In the genomic region with DNA sequence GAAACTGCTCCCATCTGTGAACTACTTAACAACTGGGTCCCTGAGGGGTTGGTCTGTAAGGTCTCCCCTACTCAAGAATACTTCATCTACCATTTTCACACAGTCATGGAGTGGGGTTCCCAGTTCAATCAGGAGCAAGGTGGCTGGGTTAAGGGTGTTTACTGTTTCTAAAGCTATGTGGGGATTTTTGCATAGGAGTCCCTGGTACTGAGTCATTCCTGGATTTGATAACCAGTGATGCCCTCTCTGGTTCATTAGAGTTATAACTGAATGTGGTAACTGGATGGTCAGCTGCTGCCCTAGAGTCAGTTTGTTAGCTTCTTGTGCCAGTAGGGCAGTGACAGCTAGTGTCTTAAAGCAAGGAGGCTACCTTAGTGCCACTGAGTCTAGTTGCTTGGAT, we compare ENCODE assay signal across 24 cellular contexts. TPM values are rescaled to one million over a fixed set of nuclear protein-coding genes. Genes with fewer than 3 reads are reported as not detected.
"Had no signal": no experiment of that assay in that cellular context is flagged by ENCODE, and none has a peak within 500 bp of the region (broad histone marks: within the 10 kb centered on the region; RNA-seq: fewer than 3 reads in every experiment).

No MANE protein-coding gene starts in this region.

- H2AFZ ChIP-seq: hepatocyte had no signal

- H3K4me3 ChIP-seq: body of pancreas, hepatocyte, left lung, ovary, suprapubic skin, transverse colon, uterus had no signal

- DNase-seq: activated CD4-positive, alpha-beta T cell treated with anti-CD3 and anti-CD28 coated beads, Interleukin-2, amount 10 ng/mL, durations not matched to agents 7 days and 5 days; activated CD8-positive, alpha-beta memory T cell treated with anti-CD3 and anti-CD28 coated beads, Interleukin-2, amount 10 ng/mL, durations not matched to agents 7 days and 5 days; activated CD8-positive, alpha-beta T cell treated with anti-CD3 and anti-CD28 coated beads for 36 hours; activated gamma-delta T cell treated with Interleukin-2 at 50 U/mL for 16 hours; anterior cingulate cortex; central memory CD4-positive, alpha-beta T cell; dermis blood vessel endothelial cell; effector CD8-positive, alpha-beta T cell; foreskin melanocyte; immature natural killer cell; left lung; midbrain; natural killer cell; ovary; right cardiac atrium; stimulated activated CD4-positive, alpha-beta T cell treated with anti-CD3 and anti-CD28 coated beads, Interleukin-1b, Interleukin-23, amount 100 ng/mL, for 48 hours; stimulated activated naive CD8-positive, alpha-beta T cell treated with anti-CD3 and anti-CD28 coated beads, Interleukin-15, amount 100 ng/mL, for 72 hours; transverse colon; uterus had no signal

- H3K27ac ChIP-seq: hepatocyte, ovary, suprapubic skin, transverse colon, uterus had no signal

- H3K4me3 Mint-ChIP-seq: activated CD4-positive, alpha-beta T cell treated with anti-CD3 and anti-CD28 coated beads, Interleukin-2, amount 10 ng/mL, durations not matched to agents 7 days and 5 days; activated CD8-positive, alpha-beta memory T cell treated with anti-CD3 and anti-CD28 coated beads, Interleukin-2, amount 10 ng/mL, durations not matched to agents 7 days and 5 days; activated CD8-positive, alpha-beta T cell treated with anti-CD3 and anti-CD28 coated beads for 36 hours; activated naive CD4-positive, alpha-beta T cell treated with anti-CD3 and anti-CD28 coated beads, Interleukin-2, amount 50 U/mL, for 24 hours; immature natural killer cell; natural killer cell; stimulated activated naive CD8-positive, alpha-beta T cell treated with anti-CD3 and anti-CD28 coated beads, Interleukin-15, amount 100 ng/mL, for 72 hours; T-helper 1 cell treated with Interleukin-12 subunit alpha and Interleukin-12 subunit beta and Interleukin-4 antibody, amounts not matched to agents 30 μg/mL and 1 μg/mL, for 36 hours had no signal

- H3K4me1 ChIP-seq: suprapubic skin, transverse colon, uterus had no signal

- H3K4me1 Mint-ChIP-seq: activated CD4-positive, alpha-beta T cell treated with anti-CD3 and anti-CD28 coated beads, Interleukin-2, amount 10 ng/mL, durations not matched to agents 7 days and 5 days; activated CD8-positive, alpha-beta memory T cell treated with anti-CD3 and anti-CD28 coated beads, Interleukin-2, amount 10 ng/mL, durations not matched to agents 7 days and 5 days; activated naive CD4-positive, alpha-beta T cell treated with anti-CD3 and anti-CD28 coated beads, Interleukin-2, amount 50 U/mL, for 24 hours; immature natural killer cell; natural killer cell; stimulated activated naive CD8-positive, alpha-beta T cell treated with anti-CD3 and anti-CD28 coated beads, Interleukin-15, amount 100 ng/mL, for 72 hours had no signal

- H3K4me2 ChIP-seq: hepatocyte had no signal

- H3K27ac Mint-ChIP-seq: activated CD4-positive, alpha-beta T cell treated with anti-CD3 and anti-CD28 coated beads, Interleukin-2, amount 10 ng/mL, durations not matched to agents 7 days and 5 days; activated CD8-positive, alpha-beta memory T cell treated with anti-CD3 and anti-CD28 coated beads, Interleukin-2, amount 10 ng/mL, durations not matched to agents 7 days and 5 days; activated CD8-positive, alpha-beta T cell treated with anti-CD3 and anti-CD28 coated beads for 36 hours; activated naive CD4-positive, alpha-beta T cell treated with anti-CD3 and anti-CD28 coated beads, Interleukin-2, amount 50 U/mL, for 24 hours; immature natural killer cell; natural killer cell; T-helper 1 cell treated with Interleukin-12 subunit alpha and Interleukin-12 subunit beta and Interleukin-4 antibody, amounts not matched to agents 30 μg/mL and 1 μg/mL, for 36 hours had no signal

- H3K27me3 ChIP-seq: body of pancreas, hepatocyte, left lung, ovary, suprapubic skin, transverse colon, uterus had no signal

- H3K36me3 ChIP-seq: left lung, ovary, suprapubic skin, transverse colon, uterus had no signal

- ATAC-seq: activated CD8-positive, alpha-beta memory T cell treated with anti-CD3 and anti-CD28 coated beads, Interleukin-2, amount 10 ng/mL, durations not matched to agents 7 days and 5 days; activated CD8-positive, alpha-beta T cell treated with anti-CD3 and anti-CD28 coated beads for 36 hours; natural killer cell; right cardiac atrium; stimulated activated naive CD8-positive, alpha-beta T cell treated with anti-CD3 and anti-CD28 coated beads, Interleukin-15, amount 100 ng/mL, for 72 hours had no signal

- H3K36me3 Mint-ChIP-seq: activated CD8-positive, alpha-beta memory T cell treated with anti-CD3 and anti-CD28 coated beads, Interleukin-2, amount 10 ng/mL, durations not matched to agents 7 days and 5 days had no signal

- H3K27me3 Mint-ChIP-seq: activated CD4-positive, alpha-beta T cell treated with anti-CD3 and anti-CD28 coated beads, Interleukin-2, amount 10 ng/mL, durations not matched to agents 7 days and 5 days; activated CD8-positive, alpha-beta memory T cell treated with anti-CD3 and anti-CD28 coated beads, Interleukin-2, amount 10 ng/mL, durations not matched to agents 7 days and 5 days; activated CD8-positive, alpha-beta T cell treated with anti-CD3 and anti-CD28 coated beads for 36 hours; activated naive CD4-positive, alpha-beta T cell treated with anti-CD3 and anti-CD28 coated beads, Interleukin-2, amount 50 U/mL, for 24 hours; stimulated activated naive CD8-positive, alpha-beta T cell treated with anti-CD3 and anti-CD28 coated beads, Interleukin-15, amount 100 ng/mL, for 72 hours had no signal

RNA-seq across cellular contexts. Expression of gene KCNJ15, which starts 29.4 kb away (rescaled TPM):
- total RNA-seq: activated CD4-positive, alpha-beta T cell treated with anti-CD3 and anti-CD28 coated beads, Interleukin-2, amount 10 ng/mL, durations not matched to agents 7 days and 5 days; activated CD8-positive, alpha-beta memory T cell treated with anti-CD3 and anti-CD28 coated beads, Interleukin-2, amount 10 ng/mL, durations not matched to agents 7 days and 5 days had no signal
- polyA plus RNA-seq: immature natural killer cell had no signal
